In genomic region chr5:138491669-138492551, GRCh38 we compare ENCODE assay signal across 8 cellular contexts. TPM values are rescaled to one million over a fixed set of nuclear protein-coding genes. Genes with fewer than 3 reads are reported as not detected.
A peak's percentile ranks its signal among the peaks of the same experiment; 100 is the strongest.
DNase-seq lines count a peak whose midpoint lies in the region; ATAC-seq and TF ChIP-seq lines count a peak whose summit lies in the region.

No MANE protein-coding gene starts in this region.

- H3K36me3 ChIP-seq in HUES64 (ENCODE audit: insufficient read depth, low read length) (no peaks in the 10 kb centered on the region), neural cell (ENCODE audit: insufficient read depth, low read length) (no peaks in the 10 kb centered on the region)

- ATAC-seq in GM21526 (IDR thresholded peaks at IDR 0.05; ENCODE audit: low FRiP score, unreplicated experiment) = peak; percentile 91

- H3K4me1 Mint-ChIP-seq in stimulated activated naive CD8-positive, alpha-beta T cell treated with anti-CD3 and anti-CD28 coated beads, Interleukin-15, Interleukin-2, amounts not matched to agents 100 ng/mL and 50 ng/mL, for 24 hours (ENCODE audit: low read depth) = peaks cover 16% of the 10 kb centered on the region

- peaks cover 26% of the 10 kb centered on the region for H3K27me3 Mint-ChIP-seq in stimulated activated naive CD8-positive, alpha-beta T cell treated with anti-CD3 and anti-CD28 coated beads, Interleukin-15, Interleukin-2, amounts not matched to agents 100 ng/mL and 50 ng/mL, for 24 hours

- H4K20me1 ChIP-seq in neural cell (ENCODE audit: insufficient read depth) = no peaks in the 10 kb centered on the region

- TF ChIP-seq CTCF in neural cell (IDR thresholded peaks at IDR 0.05; ENCODE audit: poor library complexity, severe bottlenecking) = no peak

- peak overlapping the region; percentile 62; the same call in 1 of the 2 replicates for H3K27ac ChIP-seq in HUES64 (ENCODE audit: low read depth, low read length)
- no peak overlapping the region for H3K27ac ChIP-seq in neural cell (ENCODE audit: low read length)

- no peaks in the 10 kb centered on the region for H3K9me3 ChIP-seq in HUES64 (ENCODE audit: insufficient read depth, low read depth, low read length)
- H3K9me3 ChIP-seq in neural cell (ENCODE audit: low read length) = no peaks in the 10 kb centered on the region

- WGBS in HUES64 = 3% methylated on average over 93 of the region's 93 CpGs

- H3K36me3 Mint-ChIP-seq in stimulated activated naive CD8-positive, alpha-beta T cell treated with anti-CD3 and anti-CD28 coated beads, Interleukin-15, Interleukin-2, amounts not matched to agents 100 ng/mL and 50 ng/mL, for 24 hours (ENCODE audit: low read depth) = no peaks in the 10 kb centered on the region

- peak; percentile 93 for DNase-seq in D341Med (ENCODE audit: low spot score)
- DNase-seq in RPMI7951 (ENCODE audit: low read depth) = peak; percentile 91
- peak; percentile 80 for DNase-seq in activated effector memory CD4-positive, alpha-beta T cell treated with Interleukin-2 at 50 U/mL for 16 hours
- peak; percentile 87 for DNase-seq in fibroblast of the conjunctiva (ENCODE audit: low read depth)

- H3K79me2 ChIP-seq in neural cell (replicated peaks; ENCODE audit: insufficient read depth, low read length) = no peaks in the 10 kb centered on the region

- H2AFZ ChIP-seq in neural cell (ENCODE audit: low read depth, low read length) = no peak overlapping the region

- H3K4me1 ChIP-seq in HUES64 (ENCODE audit: insufficient read depth, low read length) = peaks cover 16% of the 10 kb centered on the region

- H3K4me3 ChIP-seq in HUES64 (ENCODE audit: low read length) = peak overlapping the region; percentile 68
- H3K4me3 ChIP-seq in neural cell (ENCODE audit: low read length) = peak overlapping the region; percentile 55

- H3F3A ChIP-seq in neural cell (ENCODE audit: insufficient read depth, low read length, poor library complexity, severe bottlenecking) = no peaks in the 10 kb centered on the region

- H3K9me2 ChIP-seq in neural cell (ENCODE audit: insufficient read depth, low read length) = no peaks in the 10 kb centered on the region

- peak overlapping the region; percentile 79 for H3K27ac Mint-ChIP-seq in stimulated activated naive CD8-positive, alpha-beta T cell treated with anti-CD3 and anti-CD28 coated beads, Interleukin-15, Interleukin-2, amounts not matched to agents 100 ng/mL and 50 ng/mL, for 24 hours

- H3K9me3 Mint-ChIP-seq in stimulated activated naive CD8-positive, alpha-beta T cell treated with anti-CD3 and anti-CD28 coated beads, Interleukin-15, Interleukin-2, amounts not matched to agents 100 ng/mL and 50 ng/mL, for 24 hours = no peaks in the 10 kb centered on the region

- no peak for TF ChIP-seq EP300 in neural cell (conservative IDR thresholded peaks at IDR 0.05; ENCODE audit: poor library complexity, severe bottlenecking)

- H3K4me2 ChIP-seq in neural cell (ENCODE audit: low read length) = no peak overlapping the region

- H3K9ac ChIP-seq in HUES64 (ENCODE audit: low read depth, low read length) (peak overlapping the region; percentile 79), neural cell (ENCODE audit: low read length) (peak overlapping the region; percentile 50)

- H3K4me3 Mint-ChIP-seq in stimulated activated naive CD8-positive, alpha-beta T cell treated with anti-CD3 and anti-CD28 coated beads, Interleukin-15, Interleukin-2, amounts not matched to agents 100 ng/mL and 50 ng/mL, for 24 hours = peak overlapping the region; percentile 86

- H3K27me3 ChIP-seq in HUES64 (ENCODE audit: insufficient read depth, low read length) (peaks cover 40% of the 10 kb centered on the region), neural cell (ENCODE audit: insufficient read depth, low read depth, low read length) (no peaks in the 10 kb centered on the region)

- TF ChIP-seq RAD21 in neural cell (conservative IDR thresholded peaks at IDR 0.05) = no peak

TF ChIP-seq in neural cell, 6 proteins besides CTCF, POLR2A, EP300 and RAD21:
- TF ChIP-seq TAF1 (IDR thresholded peaks at IDR 0.05; ENCODE audit: low read depth) (no peak), REST (IDR thresholded peaks at IDR 0.05; ENCODE audit: borderline replicate concordance) (no peak), SMC3 (conservative IDR thresholded peaks at IDR 0.05; ENCODE audit: poor library complexity) (no peak), EZH2 (IDR thresholded peaks at IDR 0.05; ENCODE audit: borderline replicate concordance, insufficient read depth, low read length, poor library complexity, severe bottlenecking) (no peak), POLR2AphosphoS5 (IDR thresholded peaks at IDR 0.05) (no peak), MXI1 (conservative IDR thresholded peaks at IDR 0.05; ENCODE audit: poor library complexity, severe bottlenecking) (no peak)

RNA-seq across cellular contexts. Expression of gene EGR1, which starts 26.6 kb away (rescaled TPM):
- polyA plus RNA-seq in HUES64 (2013, experiment 1 of 2) = 10.5 TPM
- polyA plus RNA-seq in HUES64 (2013, experiment 2 of 2) = 7.4 TPM
- 1.1 and 1.7 TPM in 2 replicates for total RNA-seq in RPMI7951 (2014; rRNA removed; shearing (Covaris generic))
- 8.9 and 15.6 TPM in 2 replicates for polyA plus RNA-seq in neural cell
- polyA minus RNA-seq in neural cell = 6.6 and 7.3 TPM in 2 replicates

RNA-seq across cellular contexts. Expression of gene ETF1, which starts 51.1 kb away (rescaled TPM):
- 164 TPM for polyA plus RNA-seq in HUES64 (2013, experiment 1 of 2)
- 131 TPM for polyA plus RNA-seq in HUES64 (2013, experiment 2 of 2)
- 75.7 and 88.3 TPM in 2 replicates for total RNA-seq in RPMI7951 (2014; rRNA removed; shearing (Covaris generic))
- polyA plus RNA-seq in neural cell = 56.9 and 62.1 TPM in 2 replicates
- polyA minus RNA-seq in neural cell = 83.9 and 84.7 TPM in 2 replicates

RNA-seq across cellular contexts. Expression of gene REEP2, which starts 53.1 kb away (rescaled TPM):
- polyA plus RNA-seq in HUES64 (2013, experiment 1 of 2) = 24.9 TPM
- polyA plus RNA-seq in HUES64 (2013, experiment 2 of 2) = 31.8 TPM
- total RNA-seq in RPMI7951 (2014; rRNA removed; shearing (Covaris generic)) = 5.5 and 10.3 TPM in 2 replicates
- polyA plus RNA-seq in neural cell = 146 and 177 TPM in 2 replicates
- 97.0 and 110 TPM in 2 replicates for polyA minus RNA-seq in neural cell
